In the genomic region with DNA sequence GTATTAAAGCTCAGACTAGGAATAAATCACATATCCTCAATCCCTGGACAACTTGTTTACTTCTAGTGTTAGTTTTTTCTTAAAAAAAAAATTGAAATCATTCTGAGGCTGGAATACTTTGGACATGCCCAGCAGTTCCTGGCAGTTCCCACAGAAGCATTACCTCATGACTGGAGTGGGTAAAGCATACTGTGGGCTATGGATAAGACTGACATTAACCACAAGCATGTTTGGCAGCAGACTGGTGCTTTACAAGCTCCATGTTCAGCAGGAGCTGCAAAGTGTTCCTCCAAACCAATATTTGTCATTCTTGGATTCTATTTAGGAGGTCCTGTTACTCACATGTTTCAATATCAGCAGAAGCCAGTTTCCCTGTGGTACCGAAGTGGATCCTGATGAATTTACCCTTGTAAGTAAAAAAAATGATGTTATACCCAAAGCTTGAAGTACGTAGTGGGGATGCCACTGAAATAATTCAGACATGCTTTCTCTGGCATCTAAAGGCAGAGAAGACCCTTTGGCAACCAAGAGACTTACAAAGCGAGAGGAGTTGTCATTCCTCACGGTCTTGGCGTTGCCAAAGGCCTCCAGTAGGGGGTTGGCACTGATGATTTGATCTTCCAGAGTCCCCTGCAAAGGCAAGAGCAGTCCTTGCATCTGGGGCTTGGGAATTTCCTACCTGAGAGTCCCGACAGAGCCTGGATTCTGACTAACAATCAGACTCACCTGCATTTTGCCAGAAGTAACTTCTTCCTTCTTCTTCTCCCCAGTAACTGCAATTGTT, we compare ENCODE assay signal across 25 cellular contexts. TPM values are rescaled to one million over a fixed set of nuclear protein-coding genes. Genes with fewer than 3 reads are reported as not detected.
A peak's percentile ranks its signal among the peaks of the same experiment; 100 is the strongest.
DNase-seq lines count a peak whose midpoint lies in the region; ATAC-seq, FAIRE-seq and TF ChIP-seq lines count a peak whose summit lies in the region.
"Had no signal": no experiment of that assay in that cellular context is flagged by ENCODE, and none has a peak within 500 bp of the region (broad histone marks: within the 10 kb centered on the region; RNA-seq: fewer than 3 reads in every experiment).

No MANE protein-coding gene starts in this region.

- H3K4me2 ChIP-seq in smooth muscle cell, result peak overlapping the region; percentile 61

- H3K36me3 ChIP-seq in smooth muscle cell (ENCODE audit: low read depth), result no peaks in the 10 kb centered on the region
- no peaks in the 10 kb centered on the region for H3K36me3 ChIP-seq in small intestine (ENCODE audit: control insufficient read depth in 2 of 2, insufficient read depth in 2 of 2, low read length in 2 of 2)
- H3K36me3 ChIP-seq: cardiac muscle cell, tibial nerve had no signal

- DNase-seq in GM04503 (ENCODE audit: low read depth), result peak; percentile 68
- no peak for DNase-seq in WTC11 (ENCODE audit: low spot score)
- DNase-seq in glomerular visceral epithelial cell (ENCODE audit: extremely low spot score), result peak; percentile 2
- no peak for DNase-seq in smooth muscle cell (lab: John Stamatoyannopoulos, UW; ENCODE audit: unreplicated experiment)
- DNase-seq in small intestine, result no peak
- DNase-seq in GM20000 (ENCODE audit: low spot score), result no peak
- DNase-seq: activated CD4-positive, alpha-beta T cell treated with anti-CD3 and anti-CD28 coated beads, Interleukin-2, amount 50 U/mL, for 1 hour; activated CD8-positive, alpha-beta memory T cell treated with anti-CD3 and anti-CD28 coated beads, Interleukin-2, amount 50 U/mL, for 4 hours; DMS79 treated with DMSO at 0.1 percent for 48 hours; left colon; NCI-H187; nephron progenitor cell; SIG-M5; stimulated activated CD4-positive, alpha-beta T cell treated with anti-CD3 and anti-CD28 coated beads, Interleukin-4, amount 100 ng/mL, for 1 hour; stimulated activated naive CD8-positive, alpha-beta T cell treated with anti-CD3 and anti-CD28 coated beads, Interleukin-15, Interleukin-2, amounts not matched to agents 100 U/mL and 50 U/mL, for 24 hours; T-helper 1 cell had no signal

- 57% methylated on average over 6 of the region's 6 CpGs for WGBS in smooth muscle cell (ENCODE audit: low lambda C conversion rate)
- 69 to 87% (median 77%) methylated on average over 6 of the region's 6 CpGs for WGBS in small intestine, 3 donors

- no peaks in the 10 kb centered on the region for H3K79me2 ChIP-seq in smooth muscle cell (ENCODE audit: low read depth)

- ATAC-seq in WTC11 (peak; percentile 86), HG02973 (IDR thresholded peaks at IDR 0.05; ENCODE audit: unreplicated experiment) (no peak), GM18867 (IDR thresholded peaks at IDR 0.05; ENCODE audit: unreplicated experiment) (no peak)
- ATAC-seq: K562; left colon; stimulated activated naive CD8-positive, alpha-beta T cell treated with anti-CD3 and anti-CD28 coated beads, Interleukin-15, Interleukin-2, amounts not matched to agents 100 U/mL and 50 U/mL, for 24 hours had no signal

- H3K4me1 Mint-ChIP-seq in WTC11, result peaks cover 5% of the 10 kb centered on the region
- H3K4me1 Mint-ChIP-seq: nephron progenitor cell had no signal

- no peaks in the 10 kb centered on the region for H3K9me3 Mint-ChIP-seq in WTC11
- H3K9me3 Mint-ChIP-seq: nephron progenitor cell had no signal

- TF ChIP-seq CTCF in WTC11 (IDR thresholded peaks at IDR 0.05) (no peak), smooth muscle cell (IDR thresholded peaks at IDR 0.05; ENCODE audit: borderline replicate concordance, insufficient read depth, poor library complexity, severe bottlenecking) (no peak), GM20000 (IDR thresholded peaks at IDR 0.05; ENCODE audit: extremely low read depth, missing control alignments) (no peak)

- H3K27me3 ChIP-seq in smooth muscle cell (ENCODE audit: low read depth), result no peaks in the 10 kb centered on the region
- no peaks in the 10 kb centered on the region for H3K27me3 ChIP-seq in small intestine (ENCODE audit: control insufficient read depth in 2 of 2, insufficient read depth in 2 of 2, low read length in 2 of 2)
- H3K27me3 ChIP-seq: cardiac muscle cell, tibial nerve had no signal

- H3K9ac ChIP-seq in smooth muscle cell (ENCODE audit: low read depth), result no peak overlapping the region

- H3K36me3 Mint-ChIP-seq in WTC11, result no peaks in the 10 kb centered on the region

- FAIRE-seq in small intestine (lab: Jason Lieb, UNC), result no peak
- FAIRE-seq: GM18507, K562 had no signal

- H3K4me3 Mint-ChIP-seq in WTC11, result no peak overlapping the region
- H3K4me3 Mint-ChIP-seq: nephron progenitor cell had no signal

- H3F3A ChIP-seq in smooth muscle cell (ENCODE audit: low read depth), result no peaks in the 10 kb centered on the region

- H3K4me3 ChIP-seq in smooth muscle cell, result no peak overlapping the region
- no peak overlapping the region for H3K4me3 ChIP-seq in small intestine (ENCODE audit: low read depth in 1 of 2, low read length in 2 of 2)
- H3K4me3 ChIP-seq: cardiac muscle cell, K562, skin epidermis, tibial nerve had no signal

- CTCF ChIA-PET in WTC11 (lab: Charles Lee), result interaction anchor here (0.9 to 1.3 kb wide), 4 partner anchors 47 to 105 kb away, joined by 3 to 4 read pairs (median 3); no protein-coding TSS in a partner anchor

- POLR2A ChIA-PET in WTC11 (lab: Charles Lee), result no interaction called here

- H3K27ac Mint-ChIP-seq in WTC11, result no peak overlapping the region
- H3K27ac Mint-ChIP-seq: nephron progenitor cell had no signal

- H4K20me1 ChIP-seq in smooth muscle cell (ENCODE audit: low read depth), result no peaks in the 10 kb centered on the region

- H3K4me1 ChIP-seq in smooth muscle cell (ENCODE audit: low read depth), result no peaks in the 10 kb centered on the region
- no peaks in the 10 kb centered on the region for H3K4me1 ChIP-seq in small intestine (ENCODE audit: control insufficient read depth in 2 of 2, insufficient read depth in 1 of 2, low read depth in 1 of 2, low read length in 1 of 2)
- H3K4me1 ChIP-seq: tibial nerve had no signal

- H3K9me3 ChIP-seq in smooth muscle cell (replicated peaks; ENCODE audit: low read depth), result no peaks in the 10 kb centered on the region
- no peaks in the 10 kb centered on the region for H3K9me3 ChIP-seq in small intestine (ENCODE audit: control insufficient read depth, low read depth)
- H3K9me3 ChIP-seq: tibial nerve had no signal

- no peaks in the 10 kb centered on the region for H3K27me3 Mint-ChIP-seq in WTC11 (ENCODE audit: low read depth)

- H3K27ac ChIP-seq in smooth muscle cell (ENCODE audit: low read depth) (peak overlapping the region; percentile 34), small intestine (ENCODE audit: low read depth in 1 of 2, low read length in 1 of 2) (no peak overlapping the region)
- H3K27ac ChIP-seq: cardiac muscle cell, tibial nerve had no signal

- H2AFZ ChIP-seq in smooth muscle cell (ENCODE audit: low read depth), result no peak overlapping the region

TF ChIP-seq in WTC11, 78 proteins besides CTCF, POLR2A, EP300 and RAD21 (continues in another document):
- no peak for TF ChIP-seq ZNF671 (CRISPR knock-in tag; IDR thresholded peaks at IDR 0.05)
- no peak for TF ChIP-seq IRF1 (CRISPR knock-in tag; IDR thresholded peaks at IDR 0.05)
- no peak for TF ChIP-seq MXD4 (CRISPR knock-in tag; IDR thresholded peaks at IDR 0.05; ENCODE audit: borderline replicate concordance)
- TF ChIP-seq NR2C2 (CRISPR knock-in tag; IDR thresholded peaks at IDR 0.05), result no peak
- no peak for TF ChIP-seq NFATC4 (CRISPR knock-in tag; IDR thresholded peaks at IDR 0.05)
- no peak for TF ChIP-seq ZNF396 (CRISPR knock-in tag; IDR thresholded peaks at IDR 0.05; ENCODE audit: borderline replicate concordance)
- TF ChIP-seq, protein P1, sequence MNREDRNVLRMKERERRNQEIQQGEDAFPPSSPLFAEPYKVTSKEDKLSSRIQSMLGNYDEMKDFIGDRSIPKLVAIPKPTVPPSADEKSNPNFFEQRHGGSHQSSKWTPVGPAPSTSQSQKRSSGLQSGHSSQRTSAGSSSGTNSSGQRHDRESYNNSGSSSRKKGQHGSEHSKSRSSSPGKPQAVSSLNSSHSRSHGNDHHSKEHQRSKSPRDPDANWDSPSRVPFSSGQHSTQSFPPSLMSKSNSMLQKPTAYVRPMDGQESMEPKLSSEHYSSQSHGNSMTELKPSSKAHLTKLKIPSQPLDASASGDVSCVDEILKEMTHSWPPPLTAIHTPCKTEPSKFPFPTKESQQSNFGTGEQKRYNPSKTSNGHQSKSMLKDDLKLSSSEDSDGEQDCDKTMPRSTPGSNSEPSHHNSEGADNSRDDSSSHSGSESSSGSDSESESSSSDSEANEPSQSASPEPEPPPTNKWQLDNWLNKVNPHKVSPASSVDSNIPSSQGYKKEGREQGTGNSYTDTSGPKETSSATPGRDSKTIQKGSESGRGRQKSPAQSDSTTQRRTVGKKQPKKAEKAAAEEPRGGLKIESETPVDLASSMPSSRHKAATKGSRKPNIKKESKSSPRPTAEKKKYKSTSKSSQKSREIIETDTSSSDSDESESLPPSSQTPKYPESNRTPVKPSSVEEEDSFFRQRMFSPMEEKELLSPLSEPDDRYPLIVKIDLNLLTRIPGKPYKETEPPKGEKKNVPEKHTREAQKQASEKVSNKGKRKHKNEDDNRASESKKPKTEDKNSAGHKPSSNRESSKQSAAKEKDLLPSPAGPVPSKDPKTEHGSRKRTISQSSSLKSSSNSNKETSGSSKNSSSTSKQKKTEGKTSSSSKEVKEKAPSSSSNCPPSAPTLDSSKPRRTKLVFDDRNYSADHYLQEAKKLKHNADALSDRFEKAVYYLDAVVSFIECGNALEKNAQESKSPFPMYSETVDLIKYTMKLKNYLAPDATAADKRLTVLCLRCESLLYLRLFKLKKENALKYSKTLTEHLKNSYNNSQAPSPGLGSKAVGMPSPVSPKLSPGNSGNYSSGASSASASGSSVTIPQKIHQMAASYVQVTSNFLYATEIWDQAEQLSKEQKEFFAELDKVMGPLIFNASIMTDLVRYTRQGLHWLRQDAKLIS (CRISPR knock-in tag; IDR thresholded peaks at IDR 0.05; ENCODE audit: borderline replicate concordance), result no peak
- TF ChIP-seq CBFB (CRISPR knock-in tag; IDR thresholded peaks at IDR 0.05; ENCODE audit: low read depth), result no peak
- TF ChIP-seq SOX15 (CRISPR knock-in tag; IDR thresholded peaks at IDR 0.05), result no peak

RNA-seq across cellular contexts. Expression of gene MYH1, which starts 4.9 kb away (rescaled TPM):
- total RNA-seq in WTC11 (2021) (not detected in 3 replicates), smooth muscle cell (not detected in 2 replicates)
- polyA plus RNA-seq in smooth muscle cell (not detected in 2 replicates), small intestine (under 1 TPM; under 0.01 to 0.27 (median 0.22) TPM)
- total RNA-seq: cardiac muscle cell, dermis microvascular lymphatic vessel endothelial cell, K562, left colon had no signal
- polyA plus RNA-seq: cardiac muscle cell, K562 had no signal

RNA-seq across cellular contexts. Expression of gene MYH2, which starts 36.0 kb away (rescaled TPM):
- total RNA-seq in WTC11 (2021) (1.1 to 1.5 TPM (median 1.5 TPM) in 3 replicates), smooth muscle cell (not detected in 2 replicates)
- polyA plus RNA-seq in smooth muscle cell (not detected in 2 replicates), small intestine (under 1 TPM in 2 of 3 donors, not detected in 1; 0.27 to 0.89 TPM)
- total RNA-seq: cardiac muscle cell, dermis microvascular lymphatic vessel endothelial cell, K562, left colon, mesenteric fat pad, tibial nerve had no signal
- polyA plus RNA-seq: cardiac muscle cell, K562 had no signal

RNA-seq across cellular contexts. Expression of gene MYH4, which starts 44.1 kb away (rescaled TPM):
- not detected in 3 replicates for total RNA-seq in WTC11 (2021)
- not detected in 2 replicates for total RNA-seq in smooth muscle cell
- polyA plus RNA-seq in smooth muscle cell, result not detected in 2 replicates
- under 1 TPM in 1 of 3 donors, not detected in 2; 0.55 TPM for polyA plus RNA-seq in small intestine
- total RNA-seq: dermis microvascular lymphatic vessel endothelial cell, K562, left colon, mesenteric fat pad, tibial nerve had no signal
- polyA plus RNA-seq: K562 had no signal

Comparison
In these comparisons a context has a peak if more than half of its experiments do, and no peak if none do; other contexts are left out.
1. DNase-seq: peak in GM04503 (single experiment) and glomerular visceral epithelial cell (single experiment); none in WTC11 (single experiment), smooth muscle cell (single experiment), small intestine (single experiment) and GM20000 (single experiment).